34 cellular contexts compared by ENCODE assay signal in the genomic region with DNA sequence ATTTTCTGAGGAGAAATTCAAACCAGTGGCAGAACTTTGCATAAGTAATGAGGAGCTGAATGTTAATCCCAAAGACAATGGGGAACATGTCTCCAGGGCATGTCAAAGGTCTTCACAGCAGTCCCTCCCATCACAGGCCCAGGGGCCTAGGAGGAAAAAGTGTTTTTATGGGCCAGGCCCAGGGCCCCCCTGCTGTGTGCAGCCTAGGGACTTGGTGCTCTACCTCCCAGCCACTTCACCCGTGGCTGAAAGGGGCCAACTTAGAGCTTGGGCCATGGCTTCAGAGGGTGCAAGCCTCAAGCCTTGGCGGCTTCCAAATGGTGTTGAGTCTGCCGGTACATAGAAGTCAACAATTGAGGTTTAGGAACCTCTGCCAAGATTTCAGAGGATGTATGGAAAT.
"Had no signal": no experiment of that assay in that cellular context is flagged by ENCODE, and none has a peak within 500 bp of the region (broad histone marks: within the 10 kb centered on the region; RNA-seq: fewer than 3 reads in every experiment).

No MANE protein-coding gene starts in this region.

- H3K36me3 ChIP-seq: adrenal gland, brain microvascular endothelial cell, breast epithelium had no signal

- H3K4me3 Mint-ChIP-seq: activated B cell treated with CpG ODN at 0.5 μM for 24 hours; activated CD4-positive, alpha-beta memory T cell treated with anti-CD3 and anti-CD28 coated beads for 36 hours; activated CD4-positive, alpha-beta T cell treated with anti-CD3 and anti-CD28 coated beads, Interleukin-2, amount 10 ng/mL, durations not matched to agents 24 days and 14 days; activated CD8-positive, alpha-beta T cell treated with anti-CD3 and anti-CD28 coated beads for 36 hours; activated naive CD4-positive, alpha-beta T cell treated with anti-CD3 and anti-CD28 coated beads for 36 hours; activated naive CD8-positive, alpha-beta T cell treated with anti-CD3 and anti-CD28 coated beads for 36 hours; T-helper 1 cell treated with Interleukin-12 subunit alpha and Interleukin-12 subunit beta and Interleukin-4 antibody, amounts not matched to agents 30 μg/mL and 1 μg/mL, for 36 hours; T-helper 2 cell treated with Interferon-gamma antibody and Interleukin-4, amounts not matched to agents 5 μg/mL and 100 μg/mL, for 36 hours had no signal

- H3K4me3 ChIP-seq: adrenal gland, body of pancreas, breast epithelium had no signal

- H3K4me1 ChIP-seq: adrenal gland, body of pancreas, breast epithelium had no signal

- H3K27ac ChIP-seq: adrenal gland, body of pancreas, brain microvascular endothelial cell, breast epithelium, VCaP had no signal

- H3K9me3 ChIP-seq: adrenal gland, body of pancreas, breast epithelium had no signal

- H3K27me3 Mint-ChIP-seq: activated B cell treated with CpG ODN at 0.5 μM for 24 hours; activated CD4-positive, alpha-beta memory T cell treated with anti-CD3 and anti-CD28 coated beads for 36 hours; activated CD4-positive, alpha-beta T cell treated with anti-CD3 and anti-CD28 coated beads, Interleukin-2, amount 10 ng/mL, durations not matched to agents 24 days and 14 days; activated CD8-positive, alpha-beta T cell treated with anti-CD3 and anti-CD28 coated beads for 36 hours; activated naive CD8-positive, alpha-beta T cell treated with anti-CD3 and anti-CD28 coated beads for 36 hours had no signal

- H3K4me1 Mint-ChIP-seq: activated B cell treated with CpG ODN at 0.5 μM for 24 hours; activated CD4-positive, alpha-beta T cell treated with anti-CD3 and anti-CD28 coated beads, Interleukin-2, amount 10 ng/mL, durations not matched to agents 24 days and 14 days; activated naive CD8-positive, alpha-beta T cell treated with anti-CD3 and anti-CD28 coated beads for 36 hours had no signal

- H3K9me3 Mint-ChIP-seq: activated B cell treated with CpG ODN at 0.5 μM for 24 hours; activated CD4-positive, alpha-beta memory T cell treated with anti-CD3 and anti-CD28 coated beads for 36 hours; activated CD4-positive, alpha-beta T cell treated with anti-CD3 and anti-CD28 coated beads, Interleukin-2, amount 10 ng/mL, durations not matched to agents 24 days and 14 days had no signal

- DNase-seq: activated B cell treated with CpG ODN at 0.5 μM for 24 hours; activated CD4-positive, alpha-beta memory T cell treated with anti-CD3 and anti-CD28 coated beads for 36 hours; activated CD4-positive, alpha-beta T cell treated with anti-CD3 and anti-CD28 coated beads for 4 hours; activated CD4-positive, alpha-beta T cell treated with anti-CD3 and anti-CD28 coated beads, Interleukin-2, amount 10 ng/mL, durations not matched to agents 24 days and 14 days; activated CD4-positive, alpha-beta T cell treated with anti-CD3 and anti-CD28 coated beads, Interleukin-2, amount 50 U/mL, for 1 hour; activated CD4-positive, alpha-beta T cell treated with anti-CD3 and anti-CD28 coated beads, Interleukin-2, amount 50 U/mL, for 4 hours; activated CD4-positive, CD25-positive, alpha-beta regulatory T cell treated with anti-CD3 and anti-CD28 coated beads, Interleukin-2, amount 50 U/mL, for 72 hours; activated CD8-positive, alpha-beta memory T cell treated with anti-CD3 and anti-CD28 coated beads, Interleukin-2, amount 50 U/mL, for 4 hours; activated CD8-positive, alpha-beta T cell treated with anti-CD3 and anti-CD28 coated beads for 36 hours; activated effector memory CD4-positive, alpha-beta T cell treated with Interleukin-2 at 50 U/mL for 16 hours; activated gamma-delta T cell treated with Interleukin-2 at 50 U/mL for 16 hours; activated naive CD4-positive, alpha-beta T cell; activated naive CD4-positive, alpha-beta T cell treated with anti-CD3 and anti-CD28 coated beads for 36 hours; activated naive CD4-positive, alpha-beta T cell treated with anti-CD3 and anti-CD28 coated beads, Interleukin-2, amount 50 U/mL, for 16 hours; activated naive CD8-positive, alpha-beta T cell treated with anti-CD3 and anti-CD28 coated beads for 36 hours; activated T-cell treated with anti-CD3 and anti-CD28 coated beads for 4 hours; activated T-cell treated with anti-CD3 and anti-CD28 coated beads, Interleukin-2, amount 50 U/mL, for 1 hour; activated T-cell treated with anti-CD3 and anti-CD28 coated beads, Interleukin-2, amount 50 U/mL, for 48 hours; adrenal gland; amniotic stem cell; aorta; body of pancreas; brain microvascular endothelial cell; central memory CD4-positive, alpha-beta T cell; SW 1271; T-helper 1 cell; T-helper 2 cell; T-helper 9 cell had no signal

- H3K36me3 Mint-ChIP-seq: activated CD4-positive, alpha-beta memory T cell treated with anti-CD3 and anti-CD28 coated beads for 36 hours; activated naive CD4-positive, alpha-beta T cell treated with anti-CD3 and anti-CD28 coated beads, Interleukin-2, amount 50 U/mL, for 72 hours; activated naive CD8-positive, alpha-beta T cell treated with anti-CD3 and anti-CD28 coated beads for 36 hours had no signal

- H3K27ac Mint-ChIP-seq: activated B cell treated with CpG ODN at 0.5 μM for 24 hours; activated CD4-positive, alpha-beta memory T cell treated with anti-CD3 and anti-CD28 coated beads for 36 hours; activated CD4-positive, alpha-beta T cell treated with anti-CD3 and anti-CD28 coated beads, Interleukin-2, amount 10 ng/mL, durations not matched to agents 24 days and 14 days; activated CD8-positive, alpha-beta T cell treated with anti-CD3 and anti-CD28 coated beads for 36 hours; activated naive CD4-positive, alpha-beta T cell treated with anti-CD3 and anti-CD28 coated beads for 36 hours; activated naive CD4-positive, alpha-beta T cell treated with anti-CD3 and anti-CD28 coated beads, Interleukin-2, amount 50 U/mL, for 72 hours; activated naive CD8-positive, alpha-beta T cell treated with anti-CD3 and anti-CD28 coated beads for 36 hours; activated T-helper 2 cell treated with anti-CD3 and anti-CD28 coated beads, Interferon-gamma antibody, Interleukin-2, Interleukin-4, amounts not matched to agents 10 μg/mL and 5 μg/mL and 100 μg/mL, durations not matched to agents 14 hours and 24 hours and 36 hours; T-helper 1 cell treated with Interleukin-12 subunit alpha and Interleukin-12 subunit beta and Interleukin-4 antibody, amounts not matched to agents 30 μg/mL and 1 μg/mL, for 36 hours; T-helper 2 cell treated with Interferon-gamma antibody and Interleukin-4, amounts not matched to agents 5 μg/mL and 100 μg/mL, for 36 hours had no signal

- ATAC-seq: activated CD8-positive, alpha-beta T cell treated with anti-CD3 and anti-CD28 coated beads for 36 hours; activated naive CD4-positive, alpha-beta T cell treated with anti-CD3 and anti-CD28 coated beads, Interleukin-2, amount 50 U/mL, for 72 hours; body of pancreas had no signal
